Comparison of ENCODE assay signal across 16 cellular contexts in genomic region chr3:43950775-43951174, GRCh38.
DNase-seq lines count a peak whose midpoint lies in the region; ATAC-seq and TF ChIP-seq lines count a peak whose summit lies in the region.
"Had no signal": no experiment of that assay in that cellular context is flagged by ENCODE, and none has a peak within 500 bp of the region (broad histone marks: within the 10 kb centered on the region; RNA-seq: fewer than 3 reads in every experiment).

No MANE protein-coding gene starts in this region.

- H3K4me2 ChIP-seq in Loucy (ENCODE audit: low read depth, low read length, poor library complexity, severe bottlenecking) (peak overlapping the region; percentile 66), OCI-LY7 (ENCODE audit: low read length) (peak overlapping the region; percentile 42; the same call in 1 of the 2 replicates)

- H3K36me3 ChIP-seq in Loucy (ENCODE audit: insufficient read depth, low read length) (no peaks in the 10 kb centered on the region), OCI-LY7 (ENCODE audit: insufficient read depth, low read length) (no peaks in the 10 kb centered on the region)
- H3K36me3 ChIP-seq: Peyer's patch had no signal

- no peaks in the 10 kb centered on the region for H3K9me2 ChIP-seq in Loucy (replicated peaks; ENCODE audit: low read depth, low read length)
- no peaks in the 10 kb centered on the region for H3K9me2 ChIP-seq in OCI-LY7 (ENCODE audit: insufficient read depth, low read length)

- POLR2A ChIA-PET in OCI-LY7 (lab: Charles Lee), result no interaction called here

- H3K9me3 Mint-ChIP-seq in activated naive CD4-positive, alpha-beta T cell treated with anti-CD3 and anti-CD28 coated beads, Interleukin-2, amount 10 ng/mL, durations not matched to agents 7 days and 5 days, result no peaks in the 10 kb centered on the region

- BruUV-seq in OCI-LY7 (replicated peaks; lab: Mats Ljungman, UMichigan), result no TSS peak

- H3K4me1 ChIP-seq in Loucy (ENCODE audit: insufficient read depth, low read length, poor library complexity, severe bottlenecking), result peaks cover 41% of the 10 kb centered on the region
- peaks cover 13% of the 10 kb centered on the region for H3K4me1 ChIP-seq in OCI-LY7 (ENCODE audit: insufficient read depth, low read length, poor library complexity, severe bottlenecking)

- intact Hi-C loops in OCI-LY7 (cut with micrococcal nuclease; ENCODE audit: unreplicated experiment), result no loop called here

- no peaks in the 10 kb centered on the region for H3F3A ChIP-seq in Loucy (ENCODE audit: low read depth)

- H3K4me1 Mint-ChIP-seq in activated naive CD4-positive, alpha-beta T cell treated with anti-CD3 and anti-CD28 coated beads, Interleukin-2, amount 10 ng/mL, durations not matched to agents 7 days and 5 days, result peaks cover 24% of the 10 kb centered on the region

- H3K9me3 ChIP-seq in Loucy (ENCODE audit: insufficient read depth, low read depth, low read length), result no peaks in the 10 kb centered on the region
- no peaks in the 10 kb centered on the region for H3K9me3 ChIP-seq in OCI-LY7 (ENCODE audit: low read length)
- H3K9me3 ChIP-seq: Peyer's patch had no signal

- TF ChIP-seq CTCF in Loucy (conservative IDR thresholded peaks at IDR 0.05; ENCODE audit: low read length) (no peak), OCI-LY7 (conservative IDR thresholded peaks at IDR 0.05; ENCODE audit: low read length) (no peak)

- peak; percentile 40 for DNase-seq in activated naive CD4-positive, alpha-beta T cell treated with anti-CD3 and anti-CD28 coated beads, Interleukin-2, amount 10 ng/mL, durations not matched to agents 7 days and 5 days
- DNase-seq in activated naive CD4-positive, alpha-beta T cell treated with anti-CD3 and anti-CD28 coated beads, Interleukin-2, amount 50 U/mL, for 16 hours, result no peak
- DNase-seq in OCI-LY7 (ENCODE audit: low spot score), result peak; percentile 17
- DNase-seq in stimulated activated naive CD8-positive, alpha-beta T cell treated with anti-CD3 and anti-CD28 coated beads, Interleukin-15, Interleukin-2, amounts not matched to agents 100 U/mL and 50 U/mL, for 24 hours, result no peak
- DNase-seq in OCI-M1 (lab: John Stamatoyannopoulos, UW), result no peak
- DNase-seq in HPDE6-E6E7 (ENCODE audit: extremely low spot score), result no peak
- DNase-seq in OCI-M2 (lab: John Stamatoyannopoulos, UW; ENCODE audit: unreplicated experiment), result no peak
- DNase-seq: DMS79 treated with DMSO at 0.1 percent for 48 hours, MM.1S, NCI-H1092, NCI-H146, NCI-H2081, NCI-H524, Peyer's patch had no signal

- H3K27ac ChIP-seq in OCI-LY7 (ENCODE audit: low read depth, low read length, poor library complexity, severe bottlenecking), result no peak overlapping the region
- H3K27ac ChIP-seq: C4-2B, Peyer's patch had no signal

- H3K4me3 ChIP-seq in Loucy (ENCODE audit: low read length, poor library complexity, severe bottlenecking) (peak overlapping the region; percentile 36), OCI-LY7 (ENCODE audit: low read depth, low read length, poor library complexity, severe bottlenecking) (no peak overlapping the region)
- H3K4me3 ChIP-seq: Peyer's patch had no signal

- H4K20me1 ChIP-seq in Loucy (ENCODE audit: insufficient read depth, low read length, poor library complexity, severe bottlenecking), result no peaks in the 10 kb centered on the region
- no peaks in the 10 kb centered on the region for H4K20me1 ChIP-seq in OCI-LY7 (ENCODE audit: insufficient read depth, low read length)

- H3K4me3 Mint-ChIP-seq in activated naive CD4-positive, alpha-beta T cell treated with anti-CD3 and anti-CD28 coated beads, Interleukin-2, amount 10 ng/mL, durations not matched to agents 7 days and 5 days, result no peak overlapping the region

- ATAC-seq in stimulated activated naive CD8-positive, alpha-beta T cell treated with anti-CD3 and anti-CD28 coated beads, Interleukin-15, Interleukin-2, amounts not matched to agents 100 U/mL and 50 U/mL, for 24 hours, result peak; percentile 4

- peaks cover 49% of the 10 kb centered on the region for H3K27me3 Mint-ChIP-seq in activated naive CD4-positive, alpha-beta T cell treated with anti-CD3 and anti-CD28 coated beads, Interleukin-2, amount 10 ng/mL, durations not matched to agents 7 days and 5 days

- no peak overlapping the region for H3K27ac Mint-ChIP-seq in activated naive CD4-positive, alpha-beta T cell treated with anti-CD3 and anti-CD28 coated beads, Interleukin-2, amount 10 ng/mL, durations not matched to agents 7 days and 5 days

- CTCF ChIA-PET in activated naive CD4-positive, alpha-beta T cell treated with anti-CD3 and anti-CD28 coated beads, Interleukin-2, amount 10 ng/mL, durations not matched to agents 7 days and 5 days (lab: Charles Lee), result no interaction called here
- CTCF ChIA-PET in OCI-LY7 (lab: Charles Lee; ENCODE audit: unreplicated experiment), result no interaction called here

- peak overlapping the region; percentile 81 for H2AFZ ChIP-seq in Loucy (ENCODE audit: low read length)
- H2AFZ ChIP-seq in OCI-LY7 (ENCODE audit: low read length), result peak overlapping the region; percentile 40; the same call in 1 of the 2 replicates

- H3K79me2 ChIP-seq in Loucy (ENCODE audit: insufficient read depth, low read length) (no peaks in the 10 kb centered on the region), OCI-LY7 (ENCODE audit: insufficient read depth, low read depth, low read length) (no peaks in the 10 kb centered on the region)

- no peak overlapping the region for H3K9ac ChIP-seq in Loucy (ENCODE audit: low read depth, low read length, poor library complexity, severe bottlenecking)

- H3K36me3 Mint-ChIP-seq in activated naive CD4-positive, alpha-beta T cell treated with anti-CD3 and anti-CD28 coated beads, Interleukin-2, amount 10 ng/mL, durations not matched to agents 7 days and 5 days, result no peaks in the 10 kb centered on the region

- no peaks in the 10 kb centered on the region for H3K27me3 ChIP-seq in Loucy (ENCODE audit: insufficient read depth, low read length, poor library complexity, severe bottlenecking)
- H3K27me3 ChIP-seq: Peyer's patch had no signal

Comparison
In these comparisons a context has a peak if more than half of its experiments do, and no peak if none do; other contexts are left out.
1. DNase-seq: peak in activated naive CD4-positive, alpha-beta T cell treated with anti-CD3 and anti-CD28 coated beads, Interleukin-2, amount 10 ng/mL, durations not matched to agents 7 days and 5 days (single experiment) and OCI-LY7 (single experiment); none in activated naive CD4-positive, alpha-beta T cell treated with anti-CD3 and anti-CD28 coated beads, Interleukin-2, amount 50 U/mL, for 16 hours (single experiment), stimulated activated naive CD8-positive, alpha-beta T cell treated with anti-CD3 and anti-CD28 coated beads, Interleukin-15, Interleukin-2, amounts not matched to agents 100 U/mL and 50 U/mL, for 24 hours (single experiment), OCI-M1 (single experiment), HPDE6-E6E7 (single experiment) and OCI-M2 (single experiment).